Comparison of ENCODE assay signal across 1 cellular context in the genomic region with DNA sequence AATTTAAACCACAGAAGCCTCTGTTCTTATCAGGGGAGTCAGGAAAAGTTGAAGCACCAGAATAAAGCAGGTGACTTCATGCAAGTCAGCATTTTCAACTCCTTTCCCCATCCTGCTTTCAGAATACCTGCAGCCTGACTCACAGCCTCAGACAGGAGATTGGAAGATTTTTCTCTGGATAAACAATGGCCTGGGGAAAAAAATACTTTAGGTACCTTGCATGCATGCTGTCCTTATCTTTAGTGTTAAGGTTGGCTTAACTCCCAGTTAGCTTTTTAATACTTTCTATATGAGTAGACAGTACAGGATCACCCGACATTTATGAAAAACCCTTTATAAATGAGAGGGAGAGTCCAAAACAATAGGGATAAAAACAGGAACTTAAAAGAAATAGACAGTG.
TF ChIP-seq lines count a peak whose summit lies in the region.

No MANE protein-coding gene starts in this region.

TF ChIP-seq in K562, 482 proteins besides CTCF, POLR2A, EP300 and RAD21 (continued from another document):
- peak; percentile 73 for TF ChIP-seq ZNF316 (IDR thresholded peaks at IDR 0.05)
- TF ChIP-seq, protein P1, sequence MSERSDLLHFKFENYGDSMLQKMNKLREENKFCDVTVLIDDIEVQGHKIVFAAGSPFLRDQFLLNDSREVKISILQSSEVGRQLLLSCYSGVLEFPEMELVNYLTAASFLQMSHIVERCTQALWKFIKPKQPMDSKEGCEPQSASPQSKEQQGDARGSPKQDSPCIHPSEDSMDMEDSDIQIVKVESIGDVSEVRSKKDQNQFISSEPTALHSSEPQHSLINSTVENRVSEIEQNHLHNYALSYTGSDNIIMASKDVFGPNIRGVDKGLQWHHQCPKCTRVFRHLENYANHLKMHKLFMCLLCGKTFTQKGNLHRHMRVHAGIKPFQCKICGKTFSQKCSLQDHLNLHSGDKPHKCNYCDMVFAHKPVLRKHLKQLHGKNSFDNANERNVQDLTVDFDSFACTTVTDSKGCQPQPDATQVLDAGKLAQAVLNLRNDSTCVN (CRISPR knock-in tag; IDR thresholded peaks at IDR 0.05) = no peak
- TF ChIP-seq MAZ (CRISPR knock-in tag; conservative IDR thresholded peaks at IDR 0.05 in 1 of 2, IDR thresholded peaks at IDR 0.05 in 1 of 2) = no peak
- no peak for TF ChIP-seq NR1H2 (CRISPR knock-in tag; IDR thresholded peaks at IDR 0.05)
- TF ChIP-seq, protein P2, sequence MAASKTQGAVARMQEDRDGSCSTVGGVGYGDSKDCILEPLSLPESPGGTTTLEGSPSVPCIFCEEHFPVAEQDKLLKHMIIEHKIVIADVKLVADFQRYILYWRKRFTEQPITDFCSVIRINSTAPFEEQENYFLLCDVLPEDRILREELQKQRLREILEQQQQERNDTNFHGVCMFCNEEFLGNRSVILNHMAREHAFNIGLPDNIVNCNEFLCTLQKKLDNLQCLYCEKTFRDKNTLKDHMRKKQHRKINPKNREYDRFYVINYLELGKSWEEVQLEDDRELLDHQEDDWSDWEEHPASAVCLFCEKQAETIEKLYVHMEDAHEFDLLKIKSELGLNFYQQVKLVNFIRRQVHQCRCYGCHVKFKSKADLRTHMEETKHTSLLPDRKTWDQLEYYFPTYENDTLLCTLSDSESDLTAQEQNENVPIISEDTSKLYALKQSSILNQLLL (CRISPR knock-in tag; IDR thresholded peaks at IDR 0.05; ENCODE audit: borderline replicate concordance) = no peak
- TF ChIP-seq RFX1 (IDR thresholded peaks at IDR 0.05) = no peak
- no peak for TF ChIP-seq CBX2 (IDR thresholded peaks at IDR 0.05; ENCODE audit: insufficient read depth, low read length, poor library complexity, severe bottlenecking)
- peak; percentile 81 for TF ChIP-seq C11orf30 (IDR thresholded peaks at IDR 0.05; ENCODE audit: low read depth)
- TF ChIP-seq SPI1 (IDR thresholded peaks at IDR 0.05; ENCODE audit: borderline replicate concordance, low read depth, low read length) = no peak
- TF ChIP-seq THRA (IDR thresholded peaks at IDR 0.05) = no peak
- no peak for TF ChIP-seq SOX6 (IDR thresholded peaks at IDR 0.05)
- TF ChIP-seq MNT (conservative IDR thresholded peaks at IDR 0.05) = no peak
- no peak for TF ChIP-seq HDAC6 (IDR thresholded peaks at IDR 0.05; ENCODE audit: low read depth, low read length)
- no peak for TF ChIP-seq SIN3B (IDR thresholded peaks at IDR 0.05; ENCODE audit: low read depth)
